10 cellular contexts compared by ENCODE assay signal in the genomic region with DNA sequence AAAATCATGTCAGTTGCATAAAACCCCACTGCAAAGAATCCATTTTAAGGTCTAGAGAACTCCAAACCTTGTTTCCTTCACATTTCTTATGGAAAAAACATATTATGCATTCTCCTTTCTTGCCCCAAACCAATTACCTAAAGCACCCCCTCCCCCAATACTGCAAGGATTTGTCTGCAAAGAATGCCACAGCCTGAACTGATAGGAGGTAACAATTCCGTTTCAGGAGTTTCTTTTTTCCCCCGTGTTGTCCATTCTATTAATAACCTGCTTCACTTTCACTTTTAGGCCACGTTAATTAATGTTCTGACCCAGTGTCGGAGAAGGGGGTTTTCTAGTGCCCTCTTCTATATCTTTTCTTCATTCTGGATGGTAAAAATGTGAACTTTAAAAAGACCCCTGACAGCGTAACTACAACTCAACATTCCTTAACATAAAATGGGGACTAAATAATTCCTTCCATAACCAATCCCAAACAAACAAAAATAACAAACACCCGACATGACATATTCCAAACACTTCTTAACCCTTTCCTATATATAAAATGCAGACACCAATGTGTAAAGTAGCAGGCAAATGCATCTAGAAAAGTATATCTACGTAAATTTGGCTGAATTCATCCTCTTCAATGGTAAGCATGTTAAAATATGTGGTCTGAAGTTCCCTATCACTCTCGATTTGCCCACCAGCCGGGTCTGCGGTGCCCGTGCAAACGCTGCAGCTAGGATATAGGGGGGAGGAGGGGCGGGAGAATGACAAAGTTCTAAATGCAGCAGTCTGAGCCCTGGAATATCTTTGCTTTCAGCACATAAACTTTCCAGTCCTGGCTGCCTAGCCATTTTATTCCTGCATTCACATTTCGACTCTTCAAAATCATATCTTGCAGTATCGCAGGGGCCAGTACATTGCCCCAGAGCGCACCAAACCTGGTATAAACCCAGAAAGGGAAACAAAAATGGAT. TPM values are rescaled to one million over a fixed set of nuclear protein-coding genes. Genes with fewer than 3 reads are reported as not detected.
DNase-seq lines count a peak whose midpoint lies in the region; FAIRE-seq and TF ChIP-seq lines count a peak whose summit lies in the region.
"Had no signal": no experiment of that assay in that cellular context is flagged by ENCODE, and none has a peak within 500 bp of the region (broad histone marks: within the 10 kb centered on the region; RNA-seq: fewer than 3 reads in every experiment).

No MANE protein-coding gene starts in this region.

- no peak for DNase-seq in T-helper 1 cell
- peak; percentile 30 to 40 for DNase-seq in SJCRH30
- DNase-seq in stimulated activated CD4-positive, alpha-beta T cell treated with anti-CD3 and anti-CD28 coated beads, Interleukin-4, amount 100 ng/mL, for 1 hour: no peak
- DNase-seq in GM19239 (ENCODE audit: insufficient read length, low spot score): no peak
- no peak for DNase-seq in Peyer's patch

- H3K4me1 ChIP-seq in SJCRH30 (no peaks in the 10 kb centered on the region), stomach smooth muscle (ENCODE audit: control insufficient read depth, insufficient read depth, low read length) (peaks cover 41% of the 10 kb centered on the region), Peyer's patch (peaks cover 0 to 48% (median 22%) of the 10 kb centered on the region in 4 donors)

- peaks cover 14% of the 10 kb centered on the region for H3K36me3 ChIP-seq in SJCRH30
- H3K36me3 ChIP-seq in stomach smooth muscle (ENCODE audit: control insufficient read depth in 2 of 2, insufficient read depth in 2 of 2, low read length in 2 of 2): no peaks in the 10 kb centered on the region
- no peaks in the 10 kb centered on the region for H3K36me3 ChIP-seq in Peyer's patch

- peak overlapping the region; percentile 86 for H3K27ac Mint-ChIP-seq in T-helper 1 cell treated with Interleukin-12 subunit alpha and Interleukin-12 subunit beta and Interleukin-4 antibody, amounts not matched to agents 30 μg/mL and 1 μg/mL, for 36 hours

- H3K9me3 Mint-ChIP-seq in T-helper 1 cell treated with Interleukin-12 subunit alpha and Interleukin-12 subunit beta and Interleukin-4 antibody, amounts not matched to agents 30 μg/mL and 1 μg/mL, for 36 hours: no peaks in the 10 kb centered on the region

- peaks cover 18% of the 10 kb centered on the region for H3K36me3 Mint-ChIP-seq in T-helper 1 cell treated with Interleukin-12 subunit alpha and Interleukin-12 subunit beta and Interleukin-4 antibody, amounts not matched to agents 30 μg/mL and 1 μg/mL, for 36 hours (ENCODE audit: low read depth)

- TF ChIP-seq POLR2A in Peyer's patch (IDR thresholded peaks at IDR 0.05): no peak

- H3K9me3 ChIP-seq in SJCRH30 (replicated peaks) (no peaks in the 10 kb centered on the region), stomach smooth muscle (ENCODE audit: control insufficient read depth in 2 of 2, low read length in 2 of 2) (peaks cover 3 to 7% of the 10 kb centered on the region in 2 donors), Peyer's patch (peaks cover 0 to 39% (median 0%) of the 10 kb centered on the region in 4 donors)

- H3K27ac ChIP-seq in SJCRH30 (peak overlapping the region; percentile 83), stomach smooth muscle (ENCODE audit: low read length) (no peak overlapping the region), Peyer's patch (no peak overlapping the region)
- H3K27ac ChIP-seq: C4-2B had no signal

- H3K9ac ChIP-seq in stomach smooth muscle (ENCODE audit: low read length in 2 of 2): peak overlapping the region in 1 of 2 donors; percentile 36

- peaks cover 34% of the 10 kb centered on the region for H3K4me1 Mint-ChIP-seq in T-helper 1 cell treated with Interleukin-12 subunit alpha and Interleukin-12 subunit beta and Interleukin-4 antibody, amounts not matched to agents 30 μg/mL and 1 μg/mL, for 36 hours (ENCODE audit: low read depth)

- H3K27me3 ChIP-seq in SJCRH30 (no peaks in the 10 kb centered on the region), stomach smooth muscle (ENCODE audit: control insufficient read depth in 1 of 2, insufficient read depth in 2 of 2, low read length in 2 of 2) (peaks cover 83 to 94% of the 10 kb centered on the region in 2 donors), Peyer's patch (peaks cover 0 to 80% of the 10 kb centered on the region in 2 donors)

- no peak for FAIRE-seq in GM19239 (lab: Jason Lieb, UNC)
- FAIRE-seq: bronchial epithelial cell had no signal

- peak overlapping the region; percentile 79 for H3K4me3 Mint-ChIP-seq in T-helper 1 cell treated with Interleukin-12 subunit alpha and Interleukin-12 subunit beta and Interleukin-4 antibody, amounts not matched to agents 30 μg/mL and 1 μg/mL, for 36 hours

- H3K4me3 ChIP-seq in SJCRH30 (peak overlapping the region; percentile 88), iPS-11a (ENCODE audit: low read depth, low read length) (peak overlapping the region; percentile 24), stomach smooth muscle (ENCODE audit: low read length in 2 of 2) (peak overlapping the region; percentile 41 to 54), Peyer's patch (peak overlapping the region in 2 of 4 donors; percentile 53 to 58)

- H3K27me3 Mint-ChIP-seq in T-helper 1 cell treated with Interleukin-12 subunit alpha and Interleukin-12 subunit beta and Interleukin-4 antibody, amounts not matched to agents 30 μg/mL and 1 μg/mL, for 36 hours (ENCODE audit: low read depth): peaks cover 82% of the 10 kb centered on the region

- TF ChIP-seq CTCF in Peyer's patch (IDR thresholded peaks at IDR 0.05): no peak

RNA-seq across cellular contexts. Expression of gene NRN1, which starts 1.0 kb away (rescaled TPM):
- 110 and 114 TPM in 2 replicates for total RNA-seq in SJCRH30 (2014; rRNA removed; shearing (Covaris generic))
- 1 to 10 TPM in 2 of 4 donors, not detected in 2; 1.4 to 2.8 TPM for total RNA-seq in Peyer's patch
- total RNA-seq: bronchial epithelial cell had no signal

Comparison
In these comparisons a context has a peak if more than half of its experiments do, and no peak if none do; other contexts are left out.
1. DNase-seq: peak in SJCRH30 (2 of 2); none in T-helper 1 cell (0 of 5), stimulated activated CD4-positive, alpha-beta T cell treated with anti-CD3 and anti-CD28 coated beads, Interleukin-4, amount 100 ng/mL, for 1 hour (single experiment), GM19239 (single experiment) and Peyer's patch (0 of 3).
2. RNA of gene NRN1, which starts 1.0 kb away (total RNA-seq): 110 to 114 TPM in SJCRH30; 1.4 to 2.8 TPM in Peyer's patch; every median in the first group is over 10 times any median in the second.